In the genomic region with DNA sequence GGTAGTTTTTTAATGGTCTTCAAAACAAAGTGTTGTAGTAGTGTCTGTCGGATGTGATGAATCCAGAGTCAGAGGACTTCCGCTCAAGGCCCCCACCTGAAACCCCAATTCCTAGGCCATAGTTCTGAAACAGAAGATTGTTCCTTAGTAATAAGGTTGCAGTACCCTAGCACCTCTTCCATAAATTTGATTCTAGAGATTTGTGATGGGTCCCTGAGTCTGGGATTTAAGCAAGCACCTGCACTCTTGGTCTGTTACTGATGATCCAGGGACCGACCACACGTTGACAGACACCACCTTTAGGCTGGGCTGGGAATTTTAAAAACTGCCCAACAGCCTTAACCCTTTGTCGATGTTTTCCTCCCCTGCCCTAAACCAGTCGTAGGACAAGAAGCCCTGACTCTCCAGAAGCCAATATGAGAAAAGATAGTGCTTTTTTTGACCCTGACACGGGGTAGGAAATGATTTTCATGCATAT, we compare ENCODE assay signal across 1 cellular context.
TF ChIP-seq lines count a peak whose summit lies in the region.

No MANE protein-coding gene starts in this region.

TF ChIP-seq in K562, 482 proteins besides CTCF, POLR2A, EP300 and RAD21 (continued from another document and continues in another):
- TF ChIP-seq, protein P1, sequence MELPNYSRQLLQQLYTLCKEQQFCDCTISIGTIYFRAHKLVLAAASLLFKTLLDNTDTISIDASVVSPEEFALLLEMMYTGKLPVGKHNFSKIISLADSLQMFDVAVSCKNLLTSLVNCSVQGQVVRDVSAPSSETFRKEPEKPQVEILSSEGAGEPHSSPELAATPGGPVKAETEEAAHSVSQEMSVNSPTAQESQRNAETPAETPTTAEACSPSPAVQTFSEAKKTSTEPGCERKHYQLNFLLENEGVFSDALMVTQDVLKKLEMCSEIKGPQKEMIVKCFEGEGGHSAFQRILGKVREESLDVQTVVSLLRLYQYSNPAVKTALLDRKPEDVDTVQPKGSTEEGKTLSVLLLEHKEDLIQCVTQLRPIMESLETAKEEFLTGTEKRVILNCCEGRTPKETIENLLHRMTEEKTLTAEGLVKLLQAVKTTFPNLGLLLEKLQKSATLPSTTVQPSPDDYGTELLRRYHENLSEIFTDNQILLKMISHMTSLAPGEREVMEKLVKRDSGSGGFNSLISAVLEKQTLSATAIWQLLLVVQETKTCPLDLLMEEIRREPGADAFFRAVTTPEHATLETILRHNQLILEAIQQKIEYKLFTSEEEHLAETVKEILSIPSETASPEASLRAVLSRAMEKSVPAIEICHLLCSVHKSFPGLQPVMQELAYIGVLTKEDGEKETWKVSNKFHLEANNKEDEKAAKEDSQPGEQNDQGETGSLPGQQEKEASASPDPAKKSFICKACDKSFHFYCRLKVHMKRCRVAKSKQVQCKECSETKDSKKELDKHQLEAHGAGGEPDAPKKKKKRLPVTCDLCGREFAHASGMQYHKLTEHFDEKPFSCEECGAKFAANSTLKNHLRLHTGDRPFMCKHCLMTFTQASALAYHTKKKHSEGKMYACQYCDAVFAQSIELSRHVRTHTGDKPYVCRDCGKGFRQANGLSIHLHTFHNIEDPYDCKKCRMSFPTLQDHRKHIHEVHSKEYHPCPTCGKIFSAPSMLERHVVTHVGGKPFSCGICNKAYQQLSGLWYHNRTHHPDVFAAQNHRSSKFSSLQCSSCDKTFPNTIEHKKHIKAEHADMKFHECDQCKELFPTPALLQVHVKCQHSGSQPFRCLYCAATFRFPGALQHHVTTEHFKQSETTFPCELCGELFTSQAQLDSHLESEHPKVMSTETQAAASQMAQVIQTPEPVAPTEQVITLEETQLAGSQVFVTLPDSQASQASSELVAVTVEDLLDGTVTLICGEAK (IDR thresholded peaks at IDR 0.05) = no peak
- TF ChIP-seq, protein P1 (CRISPR knock-in tag; IDR thresholded peaks at IDR 0.05) = no peak
- TF ChIP-seq ETV1 (tag; conservative IDR thresholded peaks at IDR 0.05; ENCODE audit: low read depth) = peak; percentile 56
- TF ChIP-seq IRF2 (CRISPR knock-in tag; IDR thresholded peaks at IDR 0.05) = no peak
- TF ChIP-seq MCM2 (IDR thresholded peaks at IDR 0.05; ENCODE audit: low read depth) = no peak
- TF ChIP-seq SIN3B (IDR thresholded peaks at IDR 0.05; ENCODE audit: low read depth) = no peak
- peak in 1 of 2 experiments; percentile 18; a peak in 1 of 4 replicates for TF ChIP-seq MAZ (CRISPR knock-in tag; conservative IDR thresholded peaks at IDR 0.05 in 1 of 2, IDR thresholded peaks at IDR 0.05 in 1 of 2)
- 0 out of 2 replicates have a peak, but pooled peaks have one; percentile 21 for TF ChIP-seq CBFB (CRISPR knock-in tag; IDR thresholded peaks at IDR 0.05)
- TF ChIP-seq RAD51 (IDR thresholded peaks at IDR 0.05; ENCODE audit: borderline replicate concordance, low read depth) = no peak
- peak; percentile 56 for TF ChIP-seq EP400 (IDR thresholded peaks at IDR 0.05)
- no peak for TF ChIP-seq UBTF (IDR thresholded peaks at IDR 0.05; ENCODE audit: borderline replicate concordance in 1 of 2, low read depth in 2 of 2, low read length in 2 of 2)
- TF ChIP-seq ZNF785 (CRISPR knock-in tag; IDR thresholded peaks at IDR 0.05) = no peak
- no peak for TF ChIP-seq ZFX (CRISPR knock-in tag; IDR thresholded peaks at IDR 0.05)
- TF ChIP-seq LARP7 (IDR thresholded peaks at IDR 0.05) = no peak
- peak in 1 of 3 experiments; percentile 30 for TF ChIP-seq YY1 (IDR thresholded peaks at IDR 0.05; ENCODE audit: borderline replicate concordance in 1 of 3, control insufficient read depth in 1 of 3, extremely low read depth in 1 of 3, insufficient read depth in 3 of 3, insufficient read length in 1 of 3, insufficient replicate concordance in 2 of 3, low read depth in 1 of 3, low read length in 2 of 3)
- TF ChIP-seq ZNF121 (CRISPR knock-in tag; conservative IDR thresholded peaks at IDR 0.05) = no peak
- no peak for TF ChIP-seq PURB (CRISPR knock-in tag; IDR thresholded peaks at IDR 0.05; ENCODE audit: low read depth)
- no peak for TF ChIP-seq ESRRA (IDR thresholded peaks at IDR 0.05; ENCODE audit: borderline replicate concordance, low read depth)
- no peak for TF ChIP-seq RBBP5 (IDR thresholded peaks at IDR 0.05; ENCODE audit: borderline replicate concordance, insufficient read depth, low read length, poor library complexity, severe bottlenecking)
- TF ChIP-seq HMGXB4 (CRISPR knock-in tag; IDR thresholded peaks at IDR 0.05) = no peak
- TF ChIP-seq FOXP1 (CRISPR knock-in tag; IDR thresholded peaks at IDR 0.05) = no peak
- TF ChIP-seq TGIF2 (CRISPR knock-in tag; IDR thresholded peaks at IDR 0.05) = no peak
- no peak for TF ChIP-seq HDAC8 (tag; IDR thresholded peaks at IDR 0.05)
- TF ChIP-seq ZBTB7A (IDR thresholded peaks at IDR 0.05; ENCODE audit: borderline replicate concordance, control insufficient read depth, low read depth, low read length) = no peak
- 0 out of 2 replicates have a peak, but pooled peaks have one; percentile 45 for TF ChIP-seq HDGF (IDR thresholded peaks at IDR 0.05)
- TF ChIP-seq, protein P2, sequence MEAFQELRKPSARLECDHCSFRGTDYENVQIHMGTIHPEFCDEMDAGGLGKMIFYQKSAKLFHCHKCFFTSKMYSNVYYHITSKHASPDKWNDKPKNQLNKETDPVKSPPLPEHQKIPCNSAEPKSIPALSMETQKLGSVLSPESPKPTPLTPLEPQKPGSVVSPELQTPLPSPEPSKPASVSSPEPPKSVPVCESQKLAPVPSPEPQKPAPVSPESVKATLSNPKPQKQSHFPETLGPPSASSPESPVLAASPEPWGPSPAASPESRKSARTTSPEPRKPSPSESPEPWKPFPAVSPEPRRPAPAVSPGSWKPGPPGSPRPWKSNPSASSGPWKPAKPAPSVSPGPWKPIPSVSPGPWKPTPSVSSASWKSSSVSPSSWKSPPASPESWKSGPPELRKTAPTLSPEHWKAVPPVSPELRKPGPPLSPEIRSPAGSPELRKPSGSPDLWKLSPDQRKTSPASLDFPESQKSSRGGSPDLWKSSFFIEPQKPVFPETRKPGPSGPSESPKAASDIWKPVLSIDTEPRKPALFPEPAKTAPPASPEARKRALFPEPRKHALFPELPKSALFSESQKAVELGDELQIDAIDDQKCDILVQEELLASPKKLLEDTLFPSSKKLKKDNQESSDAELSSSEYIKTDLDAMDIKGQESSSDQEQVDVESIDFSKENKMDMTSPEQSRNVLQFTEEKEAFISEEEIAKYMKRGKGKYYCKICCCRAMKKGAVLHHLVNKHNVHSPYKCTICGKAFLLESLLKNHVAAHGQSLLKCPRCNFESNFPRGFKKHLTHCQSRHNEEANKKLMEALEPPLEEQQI (IDR thresholded peaks at IDR 0.05) = no peak
- no peak for TF ChIP-seq ZNF174 (CRISPR knock-in tag; IDR thresholded peaks at IDR 0.05)
- no peak for TF ChIP-seq SAFB2 (IDR thresholded peaks at IDR 0.05; ENCODE audit: borderline replicate concordance, low read depth, low read length, severe bottlenecking)
- TF ChIP-seq, protein P3, sequence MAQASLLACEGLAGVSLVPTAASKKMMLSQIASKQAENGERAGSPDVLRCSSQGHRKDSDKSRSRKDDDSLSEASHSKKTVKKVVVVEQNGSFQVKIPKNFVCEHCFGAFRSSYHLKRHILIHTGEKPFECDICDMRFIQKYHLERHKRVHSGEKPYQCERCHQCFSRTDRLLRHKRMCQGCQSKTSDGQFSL (CRISPR knock-in tag; IDR thresholded peaks at IDR 0.05) = no peak
- TF ChIP-seq, protein P3 (tag; IDR thresholded peaks at IDR 0.05) = no peak
- no peak for TF ChIP-seq ELK1 (CRISPR knock-in tag; IDR thresholded peaks at IDR 0.05)
- no peak for TF ChIP-seq ZNF75A (CRISPR knock-in tag; IDR thresholded peaks at IDR 0.05)
- no peak for TF ChIP-seq SMAD4 (CRISPR knock-in tag; conservative IDR thresholded peaks at IDR 0.05)
- TF ChIP-seq POU5F1 (IDR thresholded peaks at IDR 0.05; ENCODE audit: borderline replicate concordance, low read depth, low read length, partially characterized antibody) = no peak
- no peak for TF ChIP-seq STAT5B (CRISPR knock-in tag; IDR thresholded peaks at IDR 0.05)
